Comparison of ENCODE assay signal across 9 cellular contexts in genomic region chr1:157044326-157044725, GRCh38. TPM values are rescaled to one million over a fixed set of nuclear protein-coding genes. Genes with fewer than 3 reads are reported as not detected.
DNase-seq lines count a peak whose midpoint lies in the region; ATAC-seq, FAIRE-seq and TF ChIP-seq lines count a peak whose summit lies in the region.
"Had no signal": no experiment of that assay in that cellular context is flagged by ENCODE, and none has a peak within 500 bp of the region (broad histone marks: within the 10 kb centered on the region; RNA-seq: fewer than 3 reads in every experiment).

No MANE protein-coding gene starts in this region.

- TF ChIP-seq POLR2A in GM12878 (IDR thresholded peaks at IDR 0.05; ENCODE audit: low read depth, low read length), result no peak

- H4K20me1 ChIP-seq in GM12878 (ENCODE audit: control insufficient read depth, insufficient read depth), result no peaks in the 10 kb centered on the region

- no peak for FAIRE-seq in GM12878 (lab: Jason Lieb, UNC)

- H3K9ac ChIP-seq in GM12878 (ENCODE audit: control insufficient read depth, insufficient read depth, low read length), result no peak overlapping the region; the same call in 1 of the 2 replicates
- peak overlapping the region; percentile 4 to 95 (median 91) for H3K9ac ChIP-seq in subcutaneous abdominal adipose tissue (ENCODE audit: low read length in 5 of 5)

- H3K9me3 ChIP-seq in GM12878 (replicated peaks; ENCODE audit: control insufficient read depth, insufficient read depth, low read length), result no peaks in the 10 kb centered on the region
- H3K9me3 ChIP-seq in subcutaneous abdominal adipose tissue (ENCODE audit: control insufficient read depth in 5 of 5, low read length in 5 of 5), result no peaks in the 10 kb centered on the region

- TF ChIP-seq CTCF in GM12878 (IDR thresholded peaks at IDR 0.05 in 2 of 3, conservative IDR thresholded peaks at IDR 0.05 in 1 of 3; ENCODE audit: control insufficient read depth in 2 of 3, extremely low read depth in 1 of 3, insufficient read depth in 1 of 3, low read depth in 3 of 3, low read length in 3 of 3), result no peak
- TF ChIP-seq CTCF in kidney epithelial cell (IDR thresholded peaks at IDR 0.05; ENCODE audit: insufficient read depth, low read length, poor library complexity, severe bottlenecking), result no peak

- no TSS peak for BruUV-seq in GM12878 (replicated peaks; lab: Mats Ljungman, UMichigan)

- no peak for TF ChIP-seq RAD21 in GM12878 (IDR thresholded peaks at IDR 0.05; ENCODE audit: insufficient read depth, low read depth, low read length)

- in situ Hi-C loops in GM12878 (cut with MboI), result no loop called here

- CTCF ChIA-PET in HEK293T (lab: Yijun Ruan, JAX), result interaction anchor here (0.6 to 0.9 kb wide), 3 partner anchors 10 to 462 kb away, joined by 3 read pairs; no protein-coding TSS in a partner anchor
- CTCF ChIA-PET in GM12878 (lab: Yijun Ruan, JAX), result interaction anchor here (0.7 to 1.6 kb wide), 5 partner anchors 30 to 133 kb away, joined by 3 to 6 read pairs (median 4); no protein-coding TSS in a partner anchor

- no peak overlapping the region for H2AFZ ChIP-seq in GM12878 (ENCODE audit: control insufficient read depth, low read depth, low read length)

- DNase-seq in HEK293T (ENCODE audit: extremely low spot score), result no peak
- DNase-seq in GM12878 (ENCODE audit: low read depth, low spot score), result no peak
- no peak for DNase-seq in kidney epithelial cell (ENCODE audit: low read depth)
- DNase-seq in middle frontal gyrus (ENCODE audit: extremely low spot score, low spot score), result no peak
- no peak for DNase-seq in NCI-H524 treated with DMSO at 0.1 percent for 48 hours (lab: John Stamatoyannopoulos, UW)
- no peak for DNase-seq in COLO668 (lab: John Stamatoyannopoulos, UW; ENCODE audit: unreplicated experiment)

- H3K79me2 ChIP-seq in GM12878 (ENCODE audit: control insufficient read depth, insufficient read depth, low read length), result peaks cover 18% of the 10 kb centered on the region

- no peak for ATAC-seq in GM12878
- ATAC-seq: stimulated activated effector memory CD8-positive, alpha-beta T cell treated with anti-CD3 and anti-CD28 coated beads, Interleukin-12 subunit alpha, Interleukin-12 subunit beta, amount 100 ng/mL, for 72 hours had no signal

- H3K4me2 ChIP-seq in GM12878 (ENCODE audit: control insufficient read depth, insufficient read depth), result peak overlapping the region; percentile 83

- 81% methylated on average over 5 of the region's 6 CpGs for WGBS in GM12878 (ENCODE audit: insufficient coverage, insufficient replicate concordance, low lambda C conversion rate, missing lambda C conversion rate)

- no peak for TF ChIP-seq EP300 in GM12878 (IDR thresholded peaks at IDR 0.05; ENCODE audit: borderline replicate concordance in 1 of 2, control insufficient read depth in 1 of 2, low read depth in 2 of 2, low read length in 2 of 2)

- SMC1A ChIA-PET in GM12878 (lab: Charles Lee; ENCODE audit: uncharacterized antibody, unreplicated experiment), result interaction anchor here (0.7 to 1.9 kb wide), 8 partner anchors 9 to 154 kb away, joined by 3 to 8 read pairs (median 3); no protein-coding TSS in a partner anchor

- RAD21 ChIA-PET in GM12878 (lab: Charles Lee; ENCODE audit: unreplicated experiment), result interaction anchor here (0.5 to 2.5 kb wide), 5 partner anchors 8 to 540 kb away, joined by 3 to 9 read pairs (median 5); no protein-coding TSS in a partner anchor

- H3K4me3 ChIP-seq in GM12878 (peak overlapping the region; percentile 78; the same call in 1 of the 2 replicates), kidney epithelial cell (ENCODE audit: low read depth, low read length) (peak overlapping the region; percentile 72), subcutaneous abdominal adipose tissue (ENCODE audit: low read depth in 1 of 5, low read length in 5 of 5) (peak overlapping the region; percentile 78 to 86 (median 80))

- H3K27ac ChIP-seq in GM12878 (ENCODE audit: control insufficient read depth, insufficient read depth) (no peak overlapping the region), subcutaneous abdominal adipose tissue (ENCODE audit: low read depth, low read length) (no peak overlapping the region)

- H3K36me3 ChIP-seq in GM12878 (ENCODE audit: control insufficient read depth in 2 of 2, insufficient read depth in 2 of 2, low read length in 1 of 2) (no peaks in the 10 kb centered on the region), kidney epithelial cell (ENCODE audit: control insufficient read depth, insufficient read depth, low read length) (no peaks in the 10 kb centered on the region), subcutaneous abdominal adipose tissue (ENCODE audit: control insufficient read depth in 5 of 5, insufficient read depth in 5 of 5, low read length in 5 of 5) (no peaks in the 10 kb centered on the region)

- H3K4me1 ChIP-seq in GM12878 (ENCODE audit: control insufficient read depth, insufficient read depth, low read length), result no peaks in the 10 kb centered on the region
- H3K4me1 ChIP-seq in subcutaneous abdominal adipose tissue (ENCODE audit: control insufficient read depth in 5 of 5, insufficient read depth in 5 of 5, low read length in 5 of 5), result peaks cover 3 to 52% (median 44%) of the 10 kb centered on the region in 5 donors

- POLR2A ChIA-PET in HEK293T (lab: Yijun Ruan, JAX) (interaction anchor here (1.1 to 1.5 kb wide), 2 partner anchors 19 to 73 kb away, joined by 3 to 4 read pairs; no protein-coding TSS in a partner anchor), GM12878 (lab: Charles Lee) (interaction anchor here (0.5 to 1.0 kb wide), 5 partner anchors 14 to 1088 kb away, joined by 3 to 5 read pairs (median 3); no protein-coding TSS in a partner anchor)

- H3K27me3 ChIP-seq in GM12878 (replicated peaks in 1 of 2; ENCODE audit: control insufficient read depth in 2 of 2, insufficient read depth in 2 of 2, low read length in 1 of 2) (no peaks in the 10 kb centered on the region; a peak in 2 of 4 replicates), kidney epithelial cell (ENCODE audit: control insufficient read depth, insufficient read depth, low read length) (no peaks in the 10 kb centered on the region), subcutaneous abdominal adipose tissue (ENCODE audit: control insufficient read depth in 5 of 5, insufficient read depth in 4 of 5, low read length in 5 of 5) (no peaks in the 10 kb centered on the region)

- intact Hi-C loops in GM12878 (cut with micrococcal nuclease; ENCODE audit: unreplicated experiment), result no loop called here

TF ChIP-seq in HEK293T, 16 proteins besides CTCF, POLR2A, EP300 and RAD21:
- TF ChIP-seq ARNT (IDR thresholded peaks at IDR 0.05) (no peak), ZNF384 (IDR thresholded peaks at IDR 0.05) (peak; percentile 71), L3MBTL2 (conservative IDR thresholded peaks at IDR 0.05) (no peak)

TF ChIP-seq in GM12878, 131 proteins besides CTCF, POLR2A, EP300 and RAD21:
- no peak for TF ChIP-seq DPF2 (IDR thresholded peaks at IDR 0.05)
- no peak for TF ChIP-seq ZSCAN29 (IDR thresholded peaks at IDR 0.05)
- no peak for TF ChIP-seq YBX1 (IDR thresholded peaks at IDR 0.05)
- no peak for TF ChIP-seq HDGF (IDR thresholded peaks at IDR 0.05)
- TF ChIP-seq NR2C2 (IDR thresholded peaks at IDR 0.05; ENCODE audit: borderline replicate concordance, control insufficient read depth, insufficient read length, low read depth), result no peak
- no peak for TF ChIP-seq HDAC6 (IDR thresholded peaks at IDR 0.05; ENCODE audit: unreplicated experiment)
- TF ChIP-seq ZBED1 (IDR thresholded peaks at IDR 0.05; ENCODE audit: borderline replicate concordance), result no peak

RNA-seq across cellular contexts. Expression of gene ARHGEF11, which starts 1.2 kb away (rescaled TPM):
- 66.4 and 67.1 TPM in 2 replicates for total RNA-seq in GM12878 (2013; cell fraction: nucleolus; rRNA removed)
- total RNA-seq in GM12878 (2014; rRNA removed) (1.9 and 2.3 TPM in 2 replicates), GM12878 (2014; rRNA removed; fragmentation: Illumina TruSeq; extraction: Trizol) (1.3 and 1.7 TPM in 2 replicates), GM12878 (2021) (3.2 and 3.5 TPM in 2 replicates), kidney epithelial cell (26.4 and 29.2 TPM in 2 replicates)
- polyA plus RNA-seq in GM12878 (2011; ENCODE audit: low read depth), result 1.4 TPM
- polyA plus RNA-seq in GM12878 (2011; rRNA removed) (6.0 and 12.7 TPM in 2 replicates), GM12878 (2014; fragmentation: Illumina TruSeq; extraction: Trizol) (2.1 and 2.5 TPM in 2 replicates), GM12878 (2014; fragmentation: Nextera tagmentation; extraction: Ambion mirVana) (under 1 TPM; 0.05 to 0.06 TPM), GM12878 (2014; rRNA removed) (2.3 and 2.5 TPM in 2 replicates), GM12878 (2016; fragmentation: Nextera tagmentation; extraction: Ambion mirVana) (1 to 10 TPM in 1 of 2 experiments, under 1 TPM in 1; 0.64 to 1.4 TPM)
- 9.3 and 11.5 TPM in 2 replicates for polyA plus RNA-seq in GM12878 (2011; cell fraction: cytosol; rRNA removed)
- 69.0 and 70.5 TPM in 2 replicates for polyA plus RNA-seq in GM12878 (2011; cell fraction: nucleus; rRNA removed)
- 2.4 and 2.8 TPM in 2 replicates for polyA plus RNA-seq in GM12878 (2012)
- 15.2 and 19.5 TPM in 2 replicates for polyA minus RNA-seq in GM12878 (2011; rRNA and poly(A)+ RNA removed)
- 8.3 and 9.8 TPM in 2 replicates for polyA minus RNA-seq in GM12878 (2011; cell fraction: cytosol; rRNA and poly(A)+ RNA removed)
- 22.5 and 37.3 TPM in 2 replicates for polyA minus RNA-seq in GM12878 (2011; cell fraction: nucleus; rRNA and poly(A)+ RNA removed)

RNA-seq across cellular contexts. Expression of gene ETV3L, which starts 55.3 kb away (rescaled TPM):
- 0.25 and 0.39 TPM in 2 replicates for total RNA-seq in GM12878 (2013; cell fraction: nucleolus; rRNA removed)
- total RNA-seq in GM12878 (2014; rRNA removed) (0.28 and 0.33 TPM in 2 replicates), GM12878 (2014; rRNA removed; fragmentation: Illumina TruSeq; extraction: Trizol) (0.31 and 0.32 TPM in 2 replicates), GM12878 (2021) (0.96 and 1.3 TPM in 2 replicates), kidney epithelial cell (not detected in 2 replicates)
- polyA plus RNA-seq in GM12878 (2011; ENCODE audit: low read depth), result 0.33 TPM
- polyA plus RNA-seq in GM12878 (2011; rRNA removed) (0.20 and 0.26 TPM in 2 replicates), GM12878 (2014; fragmentation: Illumina TruSeq; extraction: Trizol) (0.57 and 0.86 TPM in 2 replicates), GM12878 (2014; fragmentation: Nextera tagmentation; extraction: Ambion mirVana) (under 1 TPM; 0.03 to 0.04 TPM), GM12878 (2014; rRNA removed) (0.69 and 0.88 TPM in 2 replicates), GM12878 (2016; fragmentation: Nextera tagmentation; extraction: Ambion mirVana) (1 to 10 TPM in 1 of 2 experiments, under 1 TPM in 1; 0.88 to 1.2 TPM)
- 0.18 and 0.24 TPM in 2 replicates for polyA plus RNA-seq in GM12878 (2011; cell fraction: cytosol; rRNA removed)
- 0.15 and 0.18 TPM in 2 replicates for polyA plus RNA-seq in GM12878 (2011; cell fraction: nucleus; rRNA removed)
- 0.60 and 1.1 TPM in 2 replicates for polyA plus RNA-seq in GM12878 (2012)
- polyA minus RNA-seq in GM12878 (2011; rRNA and poly(A)+ RNA removed), result 0.21 and 0.37 TPM in 2 replicates
- not detected in 2 replicates for polyA minus RNA-seq in GM12878 (2011; cell fraction: cytosol; rRNA and poly(A)+ RNA removed)
- 0.38 TPM in 1 of 2 replicates, not detected in the other for polyA minus RNA-seq in GM12878 (2011; cell fraction: nucleus; rRNA and poly(A)+ RNA removed)
- total RNA-seq: myocyte had no signal
